In genomic region chr12:20946732-20947131, GRCh38 we compare ENCODE assay signal across 8 cellular contexts.
DNase-seq lines count a peak whose midpoint lies in the region; TF ChIP-seq lines count a peak whose summit lies in the region.

No MANE protein-coding gene starts in this region.

- WGBS in smooth muscle cell (ENCODE audit: low lambda C conversion rate) = 26% methylated on average over 5 of the region's 5 CpGs

- no peaks in the 10 kb centered on the region for H3K9me2 ChIP-seq in MM.1S (replicated peaks; ENCODE audit: insufficient read depth, low read length)

- no peak overlapping the region for H3K4me2 ChIP-seq in MM.1S (ENCODE audit: low read depth, low read length)
- no peak overlapping the region for H3K4me2 ChIP-seq in smooth muscle cell

- intact Hi-C loops in posterior vena cava (cut with DNase I) = no loop called here

- DNase-seq in ACHN (peak; percentile 61), MM.1S (peak; percentile 36), brain microvascular endothelial cell (peak; percentile 32), smooth muscle cell (lab: John Stamatoyannopoulos, UW; ENCODE audit: unreplicated experiment) (no peak), posterior vena cava (ENCODE audit: low spot score) (no peak), amygdala (lab: John Stamatoyannopoulos, UW) (no peak), hippocampal formation (lab: John Stamatoyannopoulos, UW) (no peak)

- in situ Hi-C loops in ACHN (cut with HindIII; ENCODE audit: low pct_ligation_motif_present, low pct_unique_long_range_greater_than_20kb, low sequenced_read_pairs) (no loop called here), brain microvascular endothelial cell (cut with HindIII; ENCODE audit: low pct_ligation_motif_present, low sequenced_read_pairs) (no loop called here)

- no peaks in the 10 kb centered on the region for H3K27me3 ChIP-seq in MM.1S (replicated peaks; ENCODE audit: insufficient read depth, low read length)
- no peaks in the 10 kb centered on the region for H3K27me3 ChIP-seq in brain microvascular endothelial cell (replicated peaks)
- no peaks in the 10 kb centered on the region for H3K27me3 ChIP-seq in smooth muscle cell (ENCODE audit: low read depth)

- TF ChIP-seq CTCF in GM12872 (IDR thresholded peaks at IDR 0.05; ENCODE audit: insufficient read depth, low read depth, low read length) = peak; percentile 51; the same call in 2 of the 3 replicates
- TF ChIP-seq CTCF in MM.1S (IDR thresholded peaks at IDR 0.05; ENCODE audit: low read length) = peak; percentile 77
- peak; percentile 54 for TF ChIP-seq CTCF in brain microvascular endothelial cell (IDR thresholded peaks at IDR 0.05; ENCODE audit: low read depth, low read length, missing control alignments)
- peak; percentile 65 for TF ChIP-seq CTCF in smooth muscle cell (IDR thresholded peaks at IDR 0.05; ENCODE audit: borderline replicate concordance, insufficient read depth, poor library complexity, severe bottlenecking)

- H3K9ac ChIP-seq in MM.1S (ENCODE audit: low read length) (no peak overlapping the region), smooth muscle cell (ENCODE audit: low read depth) (no peak overlapping the region)

- H2AFZ ChIP-seq in MM.1S (ENCODE audit: low read length) (no peak overlapping the region), smooth muscle cell (ENCODE audit: low read depth) (no peak overlapping the region)

- no peaks in the 10 kb centered on the region for H3K79me2 ChIP-seq in MM.1S (ENCODE audit: low read length)
- H3K79me2 ChIP-seq in smooth muscle cell (ENCODE audit: low read depth) = no peaks in the 10 kb centered on the region

- H3K9me3 ChIP-seq in MM.1S (replicated peaks; ENCODE audit: insufficient read depth, low read length) (no peaks in the 10 kb centered on the region), smooth muscle cell (replicated peaks; ENCODE audit: low read depth) (no peaks in the 10 kb centered on the region)

- H3F3A ChIP-seq in MM.1S (ENCODE audit: insufficient read depth, low read length) = no peaks in the 10 kb centered on the region
- H3F3A ChIP-seq in smooth muscle cell (ENCODE audit: low read depth) = no peaks in the 10 kb centered on the region

- H3K4me3 ChIP-seq in MM.1S (ENCODE audit: low read length) (no peak overlapping the region), brain microvascular endothelial cell (ENCODE audit: low read depth, low read length) (no peak overlapping the region), smooth muscle cell (no peak overlapping the region)

- no peaks in the 10 kb centered on the region for H3K36me3 ChIP-seq in MM.1S (replicated peaks; ENCODE audit: insufficient read depth, low read length)
- H3K36me3 ChIP-seq in brain microvascular endothelial cell (replicated peaks) = no peaks in the 10 kb centered on the region
- H3K36me3 ChIP-seq in smooth muscle cell (ENCODE audit: low read depth) = no peaks in the 10 kb centered on the region

- H3K4me1 ChIP-seq in MM.1S (ENCODE audit: low read length) (no peaks in the 10 kb centered on the region), smooth muscle cell (ENCODE audit: low read depth) (no peaks in the 10 kb centered on the region)

- no peak overlapping the region for H3K27ac ChIP-seq in MM.1S (ENCODE audit: low read length)
- no peak overlapping the region for H3K27ac ChIP-seq in brain microvascular endothelial cell
- no peak overlapping the region for H3K27ac ChIP-seq in smooth muscle cell (ENCODE audit: low read depth)

- H4K20me1 ChIP-seq in MM.1S (ENCODE audit: insufficient read depth, low read length) (no peaks in the 10 kb centered on the region), smooth muscle cell (ENCODE audit: low read depth) (no peaks in the 10 kb centered on the region)

Comparison
In these comparisons a context has a peak if more than half of its experiments do, and no peak if none do; other contexts are left out.
1. DNase-seq: peak in ACHN (single experiment), MM.1S (single experiment) and brain microvascular endothelial cell (single experiment); none in smooth muscle cell (single experiment), posterior vena cava (single experiment), amygdala (0 of 56) and hippocampal formation (0 of 2).
2. Peak in every context shown above with its lines, with median percentiles within 50 percentile points of each other: CTCF ChIP-seq.